Comparison of ENCODE assay signal across 8 cellular contexts in the genomic region with DNA sequence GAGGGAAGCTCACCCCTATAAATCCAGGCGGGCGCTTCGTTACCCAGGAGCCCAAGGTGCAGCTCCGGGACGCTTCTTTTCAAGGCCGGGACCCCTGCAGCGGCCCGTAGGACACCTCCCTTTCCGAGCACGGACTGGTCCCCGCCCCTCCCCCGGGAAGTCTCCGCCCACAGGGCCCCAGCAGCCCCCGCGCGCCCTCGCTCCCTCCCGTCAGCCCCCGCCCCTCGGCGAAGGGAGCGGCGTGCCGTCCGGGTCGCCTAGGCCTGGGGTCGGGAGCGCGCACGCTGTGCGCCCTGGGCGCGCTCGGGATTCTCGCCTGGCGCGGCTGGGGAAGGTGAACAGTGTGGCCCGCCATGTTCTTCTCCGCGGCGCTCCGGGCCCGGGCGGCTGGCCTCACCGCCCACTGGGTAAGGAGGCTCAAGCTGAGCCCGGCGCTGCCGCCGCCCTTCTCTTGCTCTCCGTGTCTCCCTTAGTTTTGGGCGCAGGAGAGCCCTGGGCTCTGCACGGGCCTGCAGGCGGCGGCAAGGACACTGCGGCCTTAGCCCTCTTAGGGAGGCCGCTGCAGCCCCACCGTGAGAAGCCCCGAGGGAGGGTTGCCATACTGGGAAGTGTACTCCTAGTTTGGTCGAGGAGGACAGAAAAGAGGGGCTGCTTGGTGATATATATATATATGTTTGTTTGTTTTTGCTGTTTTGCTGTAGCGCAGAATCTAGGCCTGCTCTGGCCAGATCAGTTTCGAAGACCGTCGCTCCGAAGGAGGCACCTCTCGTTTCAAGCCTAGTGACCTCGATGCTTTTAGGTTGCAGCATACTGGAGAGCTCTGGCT. TPM values are rescaled to one million over a fixed set of nuclear protein-coding genes. Genes with fewer than 3 reads are reported as not detected.
DNase-seq lines count a peak whose midpoint lies in the region; ATAC-seq and TF ChIP-seq lines count a peak whose summit lies in the region.

A gene (plus strand): TSS at position 309 of the 826 bp plus-strand sequence. CDS start 45 bp downstream, at position 354.

- no peak for TF ChIP-seq CTCF in WI38 (IDR thresholded peaks at IDR 0.05; ENCODE audit: low read depth, low read length)
- TF ChIP-seq CTCF in mammary epithelial cell (conservative IDR thresholded peaks at IDR 0.05 in 1 of 2, IDR thresholded peaks at IDR 0.05 in 1 of 2; ENCODE audit: extremely low read depth in 1 of 2, insufficient read depth in 1 of 2, low read depth in 1 of 2, low read length in 2 of 2) = no peak

- H3K79me2 ChIP-seq in mammary epithelial cell (ENCODE audit: insufficient read depth, low read length) = peaks cover 51% of the 10 kb centered on the region

- peak; percentile 96 for ATAC-seq in HG03175 (IDR thresholded peaks at IDR 0.05; ENCODE audit: unreplicated experiment)

- H3K4me3 ChIP-seq in WI38 (ENCODE audit: low read depth, low read length) = peak within 1 kb of the TSS; percentile 75
- peak within 1 kb of the TSS; percentile 74 to 92 (median 87) for H3K4me3 ChIP-seq in mammary epithelial cell (replicated peaks in 1 of 3; ENCODE audit: insufficient read depth in 1 of 3, low read depth in 2 of 3, low read length in 3 of 3)
- H3K4me3 ChIP-seq in iPS-20b (ENCODE audit: low read length) = peak within 1 kb of the TSS; percentile 83
- H3K4me3 ChIP-seq in skin epidermis = peak within 1 kb of the TSS; percentile 58 to 84 (median 65)

- H2AFZ ChIP-seq in mammary epithelial cell (ENCODE audit: low read depth, low read length) = peak within 1 kb of the TSS; percentile 73

- DNase-seq in AG08395 (ENCODE audit: low spot score) = peak; percentile 99
- peak; percentile 95 for DNase-seq in NCI-H2227 treated with DMSO at 0.1 percent for 48 hours (lab: John Stamatoyannopoulos, UW)
- peak; percentile 96 for DNase-seq in mammary epithelial cell

- CTCF ChIA-PET in mammary epithelial cell (lab: Charles Lee; ENCODE audit: low non-redundant PET) = no interaction called here

- peaks cover 24% of the 10 kb centered on the region for H3K4me1 ChIP-seq in mammary epithelial cell (ENCODE audit: insufficient read depth, low read length)
- H3K4me1 ChIP-seq in iPS-20b (ENCODE audit: insufficient read depth, low read length) = peaks cover 42% of the 10 kb centered on the region

- BruUV-seq in mammary epithelial cell (replicated peaks; lab: Mats Ljungman, UMichigan) = TSS peak; percentile 38

- peak; percentile 80 for TF ChIP-seq POLR2A in GM18951 (IDR thresholded peaks at IDR 0.05; ENCODE audit: extremely low read depth, insufficient read depth, insufficient read length)

- H3K9ac ChIP-seq in mammary epithelial cell (ENCODE audit: insufficient read depth, low read length) (peak within 1 kb of the TSS; percentile 97), iPS-20b (ENCODE audit: low read depth, low read length) (peak within 1 kb of the TSS; percentile 97)

- H3K4me2 ChIP-seq in mammary epithelial cell (ENCODE audit: insufficient read depth, low read depth, low read length) = peak within 1 kb of the TSS; percentile 83

- peaks cover 2% of the 10 kb centered on the region for H3K36me3 ChIP-seq in mammary epithelial cell (ENCODE audit: insufficient read depth, low read length)
- peaks cover 13% of the 10 kb centered on the region; the same call in 1 of the 2 replicates for H3K36me3 ChIP-seq in iPS-20b (ENCODE audit: insufficient read depth, low read depth, low read length)

- H4K20me1 ChIP-seq in mammary epithelial cell (ENCODE audit: insufficient read depth, low read length) = no peaks in the 10 kb centered on the region

- dilution Hi-C loops in mammary epithelial cell (cut with HindIII; ENCODE audit: low sequenced_read_pairs) = no loop called here

- intact Hi-C loops in mammary epithelial cell (cut with micrococcal nuclease) = loop anchor here (1.0 to 2.0 kb wide), 4 partner anchors 14 to 46 kb away; no protein-coding TSS in a partner anchor

- WGBS in mammary epithelial cell (ENCODE audit: low coverage, missing lambda C conversion rate) = 3% methylated on average over 19 of the region's 66 CpGs

- H3K9me3 ChIP-seq in mammary epithelial cell (replicated peaks; ENCODE audit: insufficient read depth, low read length) (no peaks in the 10 kb centered on the region), iPS-20b (ENCODE audit: insufficient read depth, low read depth, low read length) (no peaks in the 10 kb centered on the region)

- H3K27ac ChIP-seq in mammary epithelial cell (ENCODE audit: insufficient read depth, low read depth, low read length) (peak within 1 kb of the TSS; percentile 89), iPS-20b (ENCODE audit: low read length) (peak within 1 kb of the TSS; percentile 82), skin epidermis (peak within 1 kb of the TSS; percentile 84 to 98 (median 95))

- in situ Hi-C loops in GM18951 (cut with MboI; ENCODE audit: low sequenced_read_pairs, unreplicated experiment) (no loop called here), mammary epithelial cell (cut with MboI; ENCODE audit: low sequenced_read_pairs in 2 of 2) (no loop called here)

- no peaks in the 10 kb centered on the region for H3K27me3 ChIP-seq in mammary epithelial cell (ENCODE audit: insufficient read depth, low read length)
- no peaks in the 10 kb centered on the region for H3K27me3 ChIP-seq in iPS-20b (ENCODE audit: insufficient read depth, low read length)

RNA-seq across cellular contexts. Expression of the gene that starts here (rescaled TPM):
- 100 to 1,000 TPM in 1 of 2 donors, 10 to 100 TPM in 1; 69.2 to 142 TPM for total RNA-seq in mammary epithelial cell
- polyA plus RNA-seq in mammary epithelial cell = 98.3 TPM
- polyA minus RNA-seq in mammary epithelial cell = 40.6 TPM

Comparison
In these comparisons a context has a peak if more than half of its experiments do, and no peak if none do; other contexts are left out.
1. Peak in every context shown above with its lines: DNase-seq, ATAC-seq, H3K4me3 ChIP-seq and H3K27ac ChIP-seq.